In genomic region chr12:47903151-47903611, GRCh38 we compare ENCODE assay signal across 8 cellular contexts. TPM values are rescaled to one million over a fixed set of nuclear protein-coding genes. Genes with fewer than 3 reads are reported as not detected.
DNase-seq lines count a peak whose midpoint lies in the region; ATAC-seq and TF ChIP-seq lines count a peak whose summit lies in the region.

No MANE protein-coding gene starts in this region.

- TF ChIP-seq CTCF in brain (conservative IDR thresholded peaks at IDR 0.05) (no peak), psoas muscle (IDR thresholded peaks at IDR 0.05) (no peak), right lobe of liver (IDR thresholded peaks at IDR 0.05) (no peak)

- peak overlapping the region; percentile 80 to 88 (median 86) for H3K4me3 Mint-ChIP-seq in brain

- 36 to 54% (median 42%) methylated on average over 3 of the region's 3 CpGs for WGBS in psoas muscle, 3 donors
- 63% methylated on average over 1 of the region's 3 CpGs for WGBS in right lobe of liver (ENCODE audit: insufficient coverage, low coverage, low lambda C conversion rate, missing lambda C conversion rate)

- intact Hi-C loops in psoas muscle (cut with DNase I) (no loop called here), right lobe of liver (cut with DNase I) (no loop called here)

- H3K4me3 ChIP-seq in psoas muscle (peak overlapping the region; percentile 73), right lobe of liver (no peak overlapping the region)

- H3K27me3 Mint-ChIP-seq in brain, result peaks cover 77% of the 10 kb centered on the region

- H3K36me3 ChIP-seq in psoas muscle (ENCODE audit: insufficient read depth in 1 of 2, low read depth in 1 of 2) (no peaks in the 10 kb centered on the region), right lobe of liver (no peaks in the 10 kb centered on the region)

- H3K4me1 ChIP-seq in psoas muscle, result peaks cover 21% of the 10 kb centered on the region
- H3K4me1 ChIP-seq in right lobe of liver, result peaks cover 0 to 6% (median 0%) of the 10 kb centered on the region in 4 donors

- H3K27ac ChIP-seq in psoas muscle (no peak overlapping the region), caudate nucleus (ENCODE audit: low read depth, low read length) (no peak overlapping the region), right lobe of liver (no peak overlapping the region)

- no peak for TF ChIP-seq POLR2A in right lobe of liver (IDR thresholded peaks at IDR 0.05)

- no peaks in the 10 kb centered on the region for H3K36me3 Mint-ChIP-seq in brain

- ATAC-seq in psoas muscle (no peak), GM18867 (IDR thresholded peaks at IDR 0.05; ENCODE audit: unreplicated experiment) (no peak), right lobe of liver (no peak)

- H3K27me3 ChIP-seq in psoas muscle (ENCODE audit: insufficient read depth in 3 of 3, low read length in 2 of 3) (peaks cover 0 to 6% (median 2%) of the 10 kb centered on the region in 3 donors), right lobe of liver (no peaks in the 10 kb centered on the region)

- H3K27ac Mint-ChIP-seq in brain, result no peak overlapping the region

- H3K9me3 Mint-ChIP-seq in brain, result peaks cover 0 to 10% (median 0%) of the 10 kb centered on the region in 5 experiments

- H3K4me1 Mint-ChIP-seq in brain, result peaks cover 16% of the 10 kb centered on the region

- DNase-seq in GM03348 (ENCODE audit: low spot score) (peak; percentile 87), Kasumi-1 (lab: John Stamatoyannopoulos, UW) (peak; percentile 42 to 49), psoas muscle (peak in 1 of 2 donors; percentile 34), caudate nucleus (lab: John Stamatoyannopoulos, UW) (no peak), NCI-H526 treated with DMSO at 0.1 percent for 48 hours (lab: John Stamatoyannopoulos, UW) (no peak), right lobe of liver (no peak)

- H3K9me3 ChIP-seq in psoas muscle, result no peaks in the 10 kb centered on the region
- no peaks in the 10 kb centered on the region for H3K9me3 ChIP-seq in right lobe of liver

RNA-seq across cellular contexts. Expression of gene VDR, which starts 1.6 kb away (rescaled TPM):
- polyA plus RNA-seq in brain (ENCODE audit: insufficient read depth, low read depth, low replicate concordance) (0.49 TPM), psoas muscle (1 to 10 TPM in 1 of 3 donors, under 1 TPM in 2; 0.62 to 3.0 (median 0.74) TPM)
- total RNA-seq in psoas muscle (1 to 10 TPM; 2.5 to 6.1 (median 4.5) TPM), right lobe of liver (1 to 10 TPM in 1 of 6 experiments, under 1 TPM in 5; 0.18 to 1.2 (median 0.39) TPM)

Comparison
In these comparisons a context has a peak if more than half of its experiments do, and no peak if none do; other contexts are left out.
1. DNase-seq: peak in GM03348 (single experiment) and Kasumi-1 (2 of 2); none in caudate nucleus (0 of 61), NCI-H526 treated with DMSO at 0.1 percent for 48 hours (single experiment) and right lobe of liver (0 of 3).